In the genomic region with DNA sequence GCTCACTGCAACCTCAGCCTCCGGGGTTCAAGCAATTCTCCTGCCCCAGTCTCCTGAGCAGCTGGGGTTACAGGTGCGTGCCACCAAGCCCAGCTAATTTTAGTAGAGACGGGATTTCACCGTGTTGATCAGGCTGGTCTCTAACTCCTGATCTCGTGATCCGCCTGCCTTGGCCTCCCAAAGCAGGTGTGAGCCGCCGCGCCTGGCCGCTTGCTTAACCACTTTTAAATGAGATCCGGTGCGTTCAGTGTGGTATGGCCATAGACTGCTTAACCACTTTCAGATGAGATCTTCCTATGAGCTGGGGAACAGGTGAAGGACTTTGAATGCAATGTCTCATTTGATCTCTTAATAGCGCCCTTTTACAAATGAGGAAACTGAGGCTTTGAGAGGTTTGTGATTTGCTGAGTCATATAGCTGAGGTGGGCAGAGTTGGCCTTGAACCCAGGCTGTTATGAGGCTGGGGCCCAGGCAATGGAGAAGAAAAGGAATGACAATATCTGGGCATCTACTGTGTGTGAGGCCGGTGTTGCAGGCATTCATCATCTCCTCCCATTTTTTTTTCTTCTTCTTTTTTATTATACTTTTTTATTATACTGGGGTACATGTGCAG, we compare ENCODE assay signal across 13 cellular contexts. TPM values are rescaled to one million over a fixed set of nuclear protein-coding genes. Genes with fewer than 3 reads are reported as not detected.
DNase-seq lines count a peak whose midpoint lies in the region; ATAC-seq, FAIRE-seq and TF ChIP-seq lines count a peak whose summit lies in the region.
"Had no signal": no experiment of that assay in that cellular context is flagged by ENCODE, and none has a peak within 500 bp of the region (broad histone marks: within the 10 kb centered on the region; RNA-seq: fewer than 3 reads in every experiment).

No MANE protein-coding gene starts in this region.

- peaks cover 50% of the 10 kb centered on the region for H3K4me1 Mint-ChIP-seq in activated naive CD8-positive, alpha-beta T cell (ENCODE audit: low read depth)
- peaks cover 27% of the 10 kb centered on the region for H3K4me1 Mint-ChIP-seq in activated naive CD8-positive, alpha-beta T cell treated with anti-CD3 and anti-CD28 coated beads for 36 hours
- H3K4me1 Mint-ChIP-seq in stimulated activated naive B cell treated with anti-CD40 and anti-IgM and Interleukin-4, amounts not matched to agents 10 μg/mL and 1 μg/mL and 100 μg/mL, for 72 hours = peaks cover 20 to 21% of the 10 kb centered on the region in 2 donors
- peaks cover 24% of the 10 kb centered on the region for H3K4me1 Mint-ChIP-seq in activated CD4-positive, alpha-beta T cell treated with anti-CD3 and anti-CD28 coated beads for 36 hours
- H3K4me1 Mint-ChIP-seq: brain had no signal

- no peaks in the 10 kb centered on the region for H3K4me1 ChIP-seq in breast epithelium
- H3K4me1 ChIP-seq: prostate gland had no signal

- peak overlapping the region; percentile 16 for H3K27ac Mint-ChIP-seq in activated naive CD8-positive, alpha-beta T cell
- H3K27ac Mint-ChIP-seq in activated naive CD8-positive, alpha-beta T cell treated with anti-CD3 and anti-CD28 coated beads for 36 hours = no peak overlapping the region
- H3K27ac Mint-ChIP-seq in stimulated activated naive B cell treated with anti-CD40 and anti-IgM and Interleukin-4, amounts not matched to agents 10 μg/mL and 1 μg/mL and 100 μg/mL, for 72 hours = peak overlapping the region; percentile 57
- no peak overlapping the region for H3K27ac Mint-ChIP-seq in activated CD4-positive, alpha-beta T cell treated with anti-CD3 and anti-CD28 coated beads for 36 hours
- H3K27ac Mint-ChIP-seq: brain had no signal

- peak; percentile 86 for ATAC-seq in GM21786 (IDR thresholded peaks at IDR 0.05; ENCODE audit: unreplicated experiment)
- ATAC-seq in HG03432 (IDR thresholded peaks at IDR 0.05; ENCODE audit: unreplicated experiment) = peak; percentile 89
- peak; percentile 91 for ATAC-seq in stimulated activated naive B cell treated with anti-CD40 and anti-IgM and Interleukin-4, amounts not matched to agents 10 μg/mL and 1 μg/mL and 100 μg/mL, for 72 hours (replicated peaks)
- ATAC-seq in activated CD4-positive, alpha-beta T cell treated with anti-CD3 and anti-CD28 coated beads for 36 hours = no peak

- no peaks in the 10 kb centered on the region for H3K36me3 ChIP-seq in breast epithelium
- H3K36me3 ChIP-seq: left ventricle myocardium inferior, prostate gland had no signal

- no peaks in the 10 kb centered on the region for H3K9me3 ChIP-seq in breast epithelium
- H3K9me3 ChIP-seq: left ventricle myocardium inferior, prostate gland had no signal

- intact Hi-C loops in breast epithelium (cut with DNase I; ENCODE audit: low total_unique reads) = no loop called here
- intact Hi-C loops in activated CD4-positive, alpha-beta T cell treated with anti-CD3 and anti-CD28 coated beads for 36 hours (cut with DNase I, micrococcal nuclease) = no loop called here

- no peak for TF ChIP-seq POLR2A in breast epithelium (IDR thresholded peaks at IDR 0.05)

- H3K4me3 ChIP-seq in breast epithelium = no peak overlapping the region
- H3K4me3 ChIP-seq: left ventricle myocardium inferior, prostate gland had no signal

- no peak overlapping the region for H3K4me3 Mint-ChIP-seq in activated naive CD8-positive, alpha-beta T cell
- no peak overlapping the region for H3K4me3 Mint-ChIP-seq in activated naive CD8-positive, alpha-beta T cell treated with anti-CD3 and anti-CD28 coated beads for 36 hours
- H3K4me3 Mint-ChIP-seq in stimulated activated naive B cell treated with anti-CD40 and anti-IgM and Interleukin-4, amounts not matched to agents 10 μg/mL and 1 μg/mL and 100 μg/mL, for 72 hours = peak overlapping the region; percentile 12 to 31
- no peak overlapping the region for H3K4me3 Mint-ChIP-seq in activated CD4-positive, alpha-beta T cell treated with anti-CD3 and anti-CD28 coated beads for 36 hours
- H3K4me3 Mint-ChIP-seq: brain had no signal

- H3K36me3 Mint-ChIP-seq in activated naive CD8-positive, alpha-beta T cell = peaks cover 2% of the 10 kb centered on the region
- peaks cover 3% of the 10 kb centered on the region for H3K36me3 Mint-ChIP-seq in activated naive CD8-positive, alpha-beta T cell treated with anti-CD3 and anti-CD28 coated beads for 36 hours
- H3K36me3 Mint-ChIP-seq in stimulated activated naive B cell treated with anti-CD40 and anti-IgM and Interleukin-4, amounts not matched to agents 10 μg/mL and 1 μg/mL and 100 μg/mL, for 72 hours = no peaks in the 10 kb centered on the region
- no peaks in the 10 kb centered on the region for H3K36me3 Mint-ChIP-seq in activated CD4-positive, alpha-beta T cell treated with anti-CD3 and anti-CD28 coated beads for 36 hours (ENCODE audit: low read depth)
- H3K36me3 Mint-ChIP-seq: brain had no signal

- FAIRE-seq in D721Med (lab: Jason Lieb, UNC) = no peak
- FAIRE-seq: urothelium cell line had no signal

- POLR2A ChIA-PET in activated CD4-positive, alpha-beta T cell treated with anti-CD3 and anti-CD28 coated beads for 36 hours (lab: Charles Lee) = no interaction called here

- H3K27me3 Mint-ChIP-seq in activated naive CD8-positive, alpha-beta T cell = no peaks in the 10 kb centered on the region
- H3K27me3 Mint-ChIP-seq in activated naive CD8-positive, alpha-beta T cell treated with anti-CD3 and anti-CD28 coated beads for 36 hours = no peaks in the 10 kb centered on the region
- peaks cover 15 to 26% of the 10 kb centered on the region in 2 donors for H3K27me3 Mint-ChIP-seq in stimulated activated naive B cell treated with anti-CD40 and anti-IgM and Interleukin-4, amounts not matched to agents 10 μg/mL and 1 μg/mL and 100 μg/mL, for 72 hours
- no peaks in the 10 kb centered on the region for H3K27me3 Mint-ChIP-seq in activated CD4-positive, alpha-beta T cell treated with anti-CD3 and anti-CD28 coated beads for 36 hours

- no peaks in the 10 kb centered on the region for H3K27me3 ChIP-seq in breast epithelium

- CTCF ChIA-PET in activated CD4-positive, alpha-beta T cell treated with anti-CD3 and anti-CD28 coated beads for 36 hours (lab: Charles Lee) = no interaction called here

- TF ChIP-seq CTCF in breast epithelium (IDR thresholded peaks at IDR 0.05) = no peak
- no peak for TF ChIP-seq CTCF in D721Med (IDR thresholded peaks at IDR 0.05; ENCODE audit: insufficient read depth, missing control alignments)

- H3K9me3 Mint-ChIP-seq in activated naive CD8-positive, alpha-beta T cell (ENCODE audit: low read depth) = no peaks in the 10 kb centered on the region
- H3K9me3 Mint-ChIP-seq in activated naive CD8-positive, alpha-beta T cell treated with anti-CD3 and anti-CD28 coated beads for 36 hours = peaks cover 5% of the 10 kb centered on the region
- H3K9me3 Mint-ChIP-seq in stimulated activated naive B cell treated with anti-CD40 and anti-IgM and Interleukin-4, amounts not matched to agents 10 μg/mL and 1 μg/mL and 100 μg/mL, for 72 hours = peaks cover 0 to 1% of the 10 kb centered on the region in 2 donors
- peaks cover 2% of the 10 kb centered on the region for H3K9me3 Mint-ChIP-seq in activated CD4-positive, alpha-beta T cell treated with anti-CD3 and anti-CD28 coated beads for 36 hours (ENCODE audit: low read depth)

- no peak for DNase-seq in activated naive CD8-positive, alpha-beta T cell treated with anti-CD3 and anti-CD28 coated beads for 36 hours
- DNase-seq in stimulated activated naive B cell treated with anti-CD40 and anti-IgM and Interleukin-4, amounts not matched to agents 10 μg/mL and 1 μg/mL and 100 μg/mL, for 72 hours = peak; percentile 54
- DNase-seq in breast epithelium (ENCODE audit: low spot score in 2 of 2) (no peak), D721Med (ENCODE audit: insufficient read length, low spot score) (no peak)
- DNase-seq in activated CD4-positive, alpha-beta T cell treated with anti-CD3 and anti-CD28 coated beads for 36 hours = no peak
- DNase-seq: left ventricle myocardium inferior, NCI-H2171 treated with DMSO at 0.1 percent for 48 hours had no signal

- no peak overlapping the region for H3K27ac ChIP-seq in breast epithelium
- H3K27ac ChIP-seq: left ventricle myocardium inferior, prostate gland had no signal

RNA-seq across cellular contexts. Expression of gene NSG1, which starts 41.9 kb away (rescaled TPM):
- total RNA-seq in activated naive CD8-positive, alpha-beta T cell treated with anti-CD3 and anti-CD28 coated beads for 36 hours = 1 to 10 TPM; 3.8 to 4.7 TPM
- total RNA-seq in breast epithelium = 1 to 10 TPM in 2 of 3 donors, under 1 TPM in 1; 0.48 to 7.3 (median 6.2) TPM
- 1 to 10 TPM; 4.1 to 5.3 TPM for total RNA-seq in activated CD4-positive, alpha-beta T cell treated with anti-CD3 and anti-CD28 coated beads for 36 hours

RNA-seq across cellular contexts. Expression of gene ZBTB49, which starts 55.0 kb away (rescaled TPM):
- total RNA-seq in activated naive CD8-positive, alpha-beta T cell treated with anti-CD3 and anti-CD28 coated beads for 36 hours = 1 to 10 TPM; 5.7 to 6.0 TPM
- 1 to 10 TPM; 2.1 to 9.4 (median 3.9) TPM for total RNA-seq in breast epithelium
- 1 to 10 TPM; 3.3 to 3.8 TPM for total RNA-seq in activated CD4-positive, alpha-beta T cell treated with anti-CD3 and anti-CD28 coated beads for 36 hours

RNA-seq across cellular contexts. Expression of gene LYAR, which starts 55.1 kb away (rescaled TPM):
- 100 to 1,000 TPM in 1 of 2 experiments, 10 to 100 TPM in 1; 97.6 to 106 TPM for total RNA-seq in activated naive CD8-positive, alpha-beta T cell treated with anti-CD3 and anti-CD28 coated beads for 36 hours
- 10 to 100 TPM; 11.9 to 17.3 (median 15.1) TPM for total RNA-seq in breast epithelium
- total RNA-seq in activated CD4-positive, alpha-beta T cell treated with anti-CD3 and anti-CD28 coated beads for 36 hours = 10 to 100 TPM; 65.6 to 74.3 TPM

Comparison
In these comparisons a context has a peak if more than half of its experiments do, and no peak if none do; other contexts are left out.
1. H3K27ac Mint-ChIP-seq: peak in activated naive CD8-positive, alpha-beta T cell (single experiment) and stimulated activated naive B cell treated with anti-CD40 and anti-IgM and Interleukin-4, amounts not matched to agents 10 μg/mL and 1 μg/mL and 100 μg/mL, for 72 hours (single experiment); none in activated naive CD8-positive, alpha-beta T cell treated with anti-CD3 and anti-CD28 coated beads for 36 hours (single experiment) and activated CD4-positive, alpha-beta T cell treated with anti-CD3 and anti-CD28 coated beads for 36 hours (single experiment).
2. H3K4me3 Mint-ChIP-seq: peak in stimulated activated naive B cell treated with anti-CD40 and anti-IgM and Interleukin-4, amounts not matched to agents 10 μg/mL and 1 μg/mL and 100 μg/mL, for 72 hours (2 of 2); none in activated naive CD8-positive, alpha-beta T cell (single experiment), activated naive CD8-positive, alpha-beta T cell treated with anti-CD3 and anti-CD28 coated beads for 36 hours (single experiment) and activated CD4-positive, alpha-beta T cell treated with anti-CD3 and anti-CD28 coated beads for 36 hours (single experiment).